ENCODE assay signal across 1 cellular context in genomic region chr10:30522661-30523078, GRCh38.
TF ChIP-seq lines count a peak whose summit lies in the region.
"Not testable (repeated sequence)": the region's sequence is repeated elsewhere in the genome, so short reads cannot be mapped to it uniquely, and the experiment has no call there.

No MANE protein-coding gene starts in this region.

TF ChIP-seq in HepG2, 621 proteins besides CTCF, POLR2A, EP300 and RAD21 (continued from another document and continues in another):
- peak; percentile 58; the same call in 1 of the 2 replicates for TF ChIP-seq ZNF816 (CRISPR knock-in tag; IDR thresholded peaks at IDR 0.05; ENCODE audit: borderline replicate concordance)
- TF ChIP-seq ZMYM4 (CRISPR knock-in tag; IDR thresholded peaks at IDR 0.05), result peak; percentile 82
- TF ChIP-seq TEAD3 (CRISPR knock-in tag; optimal IDR thresholded peaks at IDR 0.05; ENCODE audit: borderline replicate concordance), result peak; percentile 93
- TF ChIP-seq TBX3 (IDR thresholded peaks at IDR 0.05; ENCODE audit: borderline replicate concordance), result peak; percentile 91
- TF ChIP-seq SOX5 (CRISPR knock-in tag; IDR thresholded peaks at IDR 0.05; ENCODE audit: borderline replicate concordance), result peak; percentile 98
- TF ChIP-seq ZNF510 (CRISPR knock-in tag; IDR thresholded peaks at IDR 0.05; ENCODE audit: low read depth), result 0 out of 2 replicates have a peak, but pooled peaks have one; percentile 38
- peak; percentile 76 for TF ChIP-seq SIX1 (CRISPR knock-in tag; IDR thresholded peaks at IDR 0.05; ENCODE audit: borderline replicate concordance)
- not testable (repeated sequence) for TF ChIP-seq MAZ (IDR thresholded peaks at IDR 0.05; ENCODE audit: borderline replicate concordance, low read depth, low read length); ZBTB40 (IDR thresholded peaks at IDR 0.05)
- peak; percentile 50; the same call in 1 of the 2 replicates for TF ChIP-seq MAZ (CRISPR knock-in tag; IDR thresholded peaks at IDR 0.05; ENCODE audit: low read depth)
- TF ChIP-seq MED1 (CRISPR knock-in tag; IDR thresholded peaks at IDR 0.05), result peak; percentile 94
- TF ChIP-seq SPEN (CRISPR knock-in tag; IDR thresholded peaks at IDR 0.05; ENCODE audit: low read depth), result peak; percentile 66; the same call in 1 of the 2 replicates
- 0 out of 2 replicates have a peak, but pooled peaks have one; percentile 50 for TF ChIP-seq ZBTB21 (CRISPR knock-in tag; IDR thresholded peaks at IDR 0.05)
- TF ChIP-seq ZBTB40 (CRISPR knock-in tag; IDR thresholded peaks at IDR 0.05), result peak; percentile 61; the same call in 1 of the 2 replicates
- peak; percentile 75 for TF ChIP-seq HDAC1 (CRISPR knock-in tag; IDR thresholded peaks at IDR 0.05)
- TF ChIP-seq ZGPAT (CRISPR knock-in tag; IDR thresholded peaks at IDR 0.05), result peak; percentile 92
- 0 out of 2 replicates have a peak, but pooled peaks have one; percentile 51 for TF ChIP-seq ZHX1 (CRISPR knock-in tag; IDR thresholded peaks at IDR 0.05; ENCODE audit: low read depth)
- TF ChIP-seq POGZ (CRISPR knock-in tag; IDR thresholded peaks at IDR 0.05), result peak; percentile 82
- peak; percentile 62; the same call in 1 of the 2 replicates for TF ChIP-seq ZNF792 (CRISPR knock-in tag; IDR thresholded peaks at IDR 0.05)
- 0 out of 2 replicates have a peak, but pooled peaks have one; percentile 22 for TF ChIP-seq ZBTB4 (CRISPR knock-in tag; IDR thresholded peaks at IDR 0.05; ENCODE audit: borderline replicate concordance)
- TF ChIP-seq ELF3 (CRISPR knock-in tag; IDR thresholded peaks at IDR 0.05), result peak; percentile 87
- TF ChIP-seq RELA (CRISPR knock-in tag; IDR thresholded peaks at IDR 0.05), result peak; percentile 71; the same call in 1 of the 2 replicates
- peak; percentile 75; the same call in 1 of the 2 replicates for TF ChIP-seq ZBTB26 (CRISPR knock-in tag; IDR thresholded peaks at IDR 0.05; ENCODE audit: borderline replicate concordance)
- TF ChIP-seq ZSCAN25 (CRISPR knock-in tag; IDR thresholded peaks at IDR 0.05), result peak; percentile 54; the same call in 1 of the 2 replicates
- peak; percentile 87; the same call in 1 of the 2 replicates for TF ChIP-seq RERE (CRISPR knock-in tag; IDR thresholded peaks at IDR 0.05; ENCODE audit: low read depth)
- peak; percentile 86 for TF ChIP-seq ZMYM3 (CRISPR knock-in tag; IDR thresholded peaks at IDR 0.05)
- 0 out of 2 replicates have a peak, but pooled peaks have one; percentile 67 for TF ChIP-seq ZNF136 (CRISPR knock-in tag; IDR thresholded peaks at IDR 0.05; ENCODE audit: low read depth)
- peak; percentile 85; the same call in 1 of the 2 replicates for TF ChIP-seq ZNF414 (CRISPR knock-in tag; IDR thresholded peaks at IDR 0.05)
- peak; percentile 27; the same call in 1 of the 2 replicates for TF ChIP-seq YEATS2 (CRISPR knock-in tag; IDR thresholded peaks at IDR 0.05; ENCODE audit: borderline replicate concordance)
- peak; percentile 93 for TF ChIP-seq NR2F2 (IDR thresholded peaks at IDR 0.05; ENCODE audit: borderline replicate concordance, low read depth)
